Comparison of ENCODE assay signal across 20 cellular contexts in the genomic region with DNA sequence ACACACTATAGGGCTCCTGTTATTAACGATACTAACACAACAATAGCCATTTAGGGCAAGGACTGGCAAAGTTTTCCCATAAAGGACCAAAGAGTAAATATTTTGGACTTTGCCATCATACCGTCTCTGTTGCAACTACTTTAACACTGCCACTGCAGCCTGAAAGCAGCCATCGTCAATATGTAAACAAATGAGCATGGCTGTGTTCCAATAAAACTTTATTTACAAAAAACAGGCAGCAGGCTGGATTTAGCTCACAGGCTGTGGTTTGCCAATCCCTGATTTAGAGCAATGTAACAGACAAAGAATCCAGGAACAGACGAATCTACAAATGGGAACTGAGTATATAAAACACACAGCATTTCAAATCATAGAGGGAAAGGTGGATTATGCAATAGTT.
DNase-seq lines count a peak whose midpoint lies in the region; ATAC-seq, FAIRE-seq and TF ChIP-seq lines count a peak whose summit lies in the region.
"Had no signal": no experiment of that assay in that cellular context is flagged by ENCODE, and none has a peak within 500 bp of the region (broad histone marks: within the 10 kb centered on the region; RNA-seq: fewer than 3 reads in every experiment).

No MANE protein-coding gene starts in this region.

- in situ Hi-C loops in GM12878 (cut with MboI) = no loop called here

- no peaks in the 10 kb centered on the region for H3K9me3 ChIP-seq in GM12878 (replicated peaks; ENCODE audit: control insufficient read depth, insufficient read depth, low read length)
- H3K9me3 ChIP-seq in liver (ENCODE audit: control insufficient read depth in 4 of 4, low read length in 3 of 4) = no peaks in the 10 kb centered on the region
- H3K9me3 ChIP-seq: MG63 had no signal

- no peak for TF ChIP-seq CTCF in GM23338 (conservative IDR thresholded peaks at IDR 0.05; ENCODE audit: low read depth in 2 of 2)
- TF ChIP-seq CTCF in LNCaP clone FGC (IDR thresholded peaks at IDR 0.05; ENCODE audit: control insufficient read depth, extremely low read depth, insufficient read depth) = no peak
- TF ChIP-seq CTCF in GM12878 (IDR thresholded peaks at IDR 0.05 in 2 of 3, conservative IDR thresholded peaks at IDR 0.05 in 1 of 3; ENCODE audit: control insufficient read depth in 2 of 3, extremely low read depth in 1 of 3, insufficient read depth in 1 of 3, low read depth in 3 of 3, low read length in 3 of 3) = no peak
- no peak for TF ChIP-seq CTCF in liver (IDR thresholded peaks at IDR 0.05; ENCODE audit: low read depth, low read length, missing input control)

- H3K4me1 Mint-ChIP-seq in GM23338 = no peaks in the 10 kb centered on the region

- H3K4me3 Mint-ChIP-seq in GM23338 = no peak overlapping the region
- H3K4me3 Mint-ChIP-seq: CD8-positive, alpha-beta T cell had no signal

- no peak for ATAC-seq in GM23338
- no peak for ATAC-seq in GM12878
- ATAC-seq in activated naive CD4-positive, alpha-beta T cell treated with anti-CD3 and anti-CD28 coated beads, Interleukin-2, amount 50 U/mL, for 72 hours = no peak
- ATAC-seq: CD8-positive, alpha-beta T cell; HCT116 had no signal

- WGBS in GM12878 (ENCODE audit: insufficient coverage, insufficient replicate concordance, low lambda C conversion rate, missing lambda C conversion rate) = 48% methylated on average over 4 of the region's 4 CpGs
- WGBS in liver = 36% methylated on average over 4 of the region's 4 CpGs

- FAIRE-seq in GM12878 (lab: Jason Lieb, UNC) (no peak), frontal cortex (lab: Jason Lieb, UNC) (no peak)

- DNase-seq in GM23338 (ENCODE audit: low spot score) (no peak), LNCaP clone FGC (ENCODE audit: low read depth) (peak; percentile 32), GM12878 (ENCODE audit: low read depth, low spot score) (no peak), A172 (ENCODE audit: low spot score) (no peak), frontal cortex (ENCODE audit: low spot score in 2 of 2) (no peak)
- no peak for DNase-seq in activated naive CD4-positive, alpha-beta T cell treated with anti-CD3 and anti-CD28 coated beads, Interleukin-2, amount 50 U/mL, for 72 hours (ENCODE audit: low spot score in 2 of 2)
- no peak for DNase-seq in stimulated activated naive CD4-positive, alpha-beta T cell treated with Interleukin-2 at 50 U/mL for 16 hours (lab: John Stamatoyannopoulos, UW)
- DNase-seq: Calu3; CD8-positive, alpha-beta T cell; MG63; NCI-H1048; NCI-H1436; NCI-H1930; NCI-H345; NCI-H526 treated with DMSO at 0.1 percent for 48 hours; SIG-M5; T-helper 1 cell had no signal

- H3K36me3 Mint-ChIP-seq in GM23338 (ENCODE audit: low read depth) = no peaks in the 10 kb centered on the region
- H3K36me3 Mint-ChIP-seq in activated naive CD4-positive, alpha-beta T cell treated with anti-CD3 and anti-CD28 coated beads, Interleukin-2, amount 50 U/mL, for 72 hours = no peaks in the 10 kb centered on the region
- H3K36me3 Mint-ChIP-seq: CD8-positive, alpha-beta T cell had no signal

- H3K36me3 ChIP-seq in GM23338 (ENCODE audit: insufficient read depth) (no peaks in the 10 kb centered on the region), GM12878 (ENCODE audit: control insufficient read depth in 2 of 2, insufficient read depth in 2 of 2, low read length in 1 of 2) (no peaks in the 10 kb centered on the region), liver (ENCODE audit: control insufficient read depth in 4 of 4, insufficient read depth in 3 of 4, low read depth in 1 of 4, low read length in 3 of 4) (no peaks in the 10 kb centered on the region)

- intact Hi-C loops in GM12878 (cut with micrococcal nuclease; ENCODE audit: unreplicated experiment) = no loop called here

- no peaks in the 10 kb centered on the region for H4K20me1 ChIP-seq in GM23338 (replicated peaks; ENCODE audit: insufficient read depth)
- no peaks in the 10 kb centered on the region for H4K20me1 ChIP-seq in GM12878 (ENCODE audit: control insufficient read depth, insufficient read depth)
- H4K20me1 ChIP-seq: BLaER1 treated with 17β-estradiol and CSF1 and Interleukin-3, amounts not matched to agents 10 nM and 100 nM had no signal

- POLR2A ChIA-PET in GM12878 (lab: Charles Lee) = interaction anchor here (0.5 kb wide), 1 partner anchor 166 kb away, joined by 4 read pairs; no protein-coding TSS in a partner anchor

- no peak for TF ChIP-seq POLR2A in GM12878 (IDR thresholded peaks at IDR 0.05; ENCODE audit: low read depth, low read length)

- H3K9me3 Mint-ChIP-seq in GM23338 = no peaks in the 10 kb centered on the region; the same call in 2 of the 3 replicates
- H3K9me3 Mint-ChIP-seq in activated naive CD4-positive, alpha-beta T cell treated with anti-CD3 and anti-CD28 coated beads, Interleukin-2, amount 50 U/mL, for 72 hours = no peaks in the 10 kb centered on the region
- H3K9me3 Mint-ChIP-seq: CD8-positive, alpha-beta T cell had no signal

- CTCF ChIA-PET in GM12878 (lab: Yijun Ruan, JAX) = interaction anchor here (1.2 kb wide), 1 partner anchor 15 kb away, joined by 3 read pairs; no protein-coding TSS in a partner anchor

- SMC1A ChIA-PET in GM12878 (lab: Charles Lee; ENCODE audit: uncharacterized antibody, unreplicated experiment) = no interaction called here

- peaks cover 2% of the 10 kb centered on the region for H3K27me3 Mint-ChIP-seq in GM23338 (ENCODE audit: insufficient read depth, low read depth, poor library complexity)

- H3K27me3 ChIP-seq in GM23338 (ENCODE audit: insufficient read depth) = no peaks in the 10 kb centered on the region
- H3K27me3 ChIP-seq in GM12878 (replicated peaks in 1 of 2; ENCODE audit: control insufficient read depth in 2 of 2, insufficient read depth in 2 of 2, low read length in 1 of 2) = peaks cover 0 to 2% of the 10 kb centered on the region in 2 experiments; a peak in 1 of 4 replicates
- no peaks in the 10 kb centered on the region for H3K27me3 ChIP-seq in liver (ENCODE audit: control insufficient read depth in 4 of 4, insufficient read depth in 4 of 4, low read length in 3 of 4)
- H3K27me3 ChIP-seq: MG63 had no signal

- RAD21 ChIA-PET in GM12878 (lab: Charles Lee; ENCODE audit: unreplicated experiment) = no interaction called here

- H3K79me2 ChIP-seq in GM23338 (replicated peaks; ENCODE audit: insufficient read depth) (no peaks in the 10 kb centered on the region), GM12878 (ENCODE audit: control insufficient read depth, insufficient read depth, low read length) (no peaks in the 10 kb centered on the region)

- H3K4me2 ChIP-seq in GM23338 (no peak overlapping the region), GM12878 (ENCODE audit: control insufficient read depth, insufficient read depth) (no peak overlapping the region)
- H3K4me2 ChIP-seq: BLaER1 treated with 17β-estradiol and CSF1 and Interleukin-3, amounts not matched to agents 10 nM and 100 nM had no signal

- H3K27ac ChIP-seq in GM23338 (ENCODE audit: low read depth) = no peak overlapping the region
- H3K27ac ChIP-seq in GM12878 (ENCODE audit: control insufficient read depth, insufficient read depth) = no peak overlapping the region
- H3K27ac ChIP-seq in liver (ENCODE audit: low read depth in 1 of 2, low read length in 2 of 2) = no peak overlapping the region
- H3K27ac ChIP-seq: BLaER1 treated with 17β-estradiol and CSF1 and Interleukin-3, amounts not matched to agents 10 nM and 100 nM had no signal

- no peaks in the 10 kb centered on the region for H3K9me2 ChIP-seq in GM23338 (ENCODE audit: insufficient read depth)

- H3K9ac ChIP-seq in GM12878 (ENCODE audit: control insufficient read depth, insufficient read depth, low read length) (no peak overlapping the region), liver (ENCODE audit: low read depth in 1 of 2, low read length in 2 of 2) (no peak overlapping the region)
- H3K9ac ChIP-seq: BLaER1 treated with 17β-estradiol and CSF1 and Interleukin-3, amounts not matched to agents 10 nM and 100 nM had no signal

- TF ChIP-seq EP300 in GM12878 (IDR thresholded peaks at IDR 0.05; ENCODE audit: borderline replicate concordance in 1 of 2, control insufficient read depth in 1 of 2, low read depth in 2 of 2, low read length in 2 of 2) = no peak

- no peak for TF ChIP-seq RAD21 in GM12878 (IDR thresholded peaks at IDR 0.05; ENCODE audit: insufficient read depth, low read depth, low read length)
- peak in 1 of 2 donors; percentile 29 for TF ChIP-seq RAD21 in liver (IDR thresholded peaks at IDR 0.05)

- H3K4me3 ChIP-seq in GM23338 = no peak overlapping the region
- H3K4me3 ChIP-seq in LNCaP clone FGC (ENCODE audit: low read depth, low read length) = no peak overlapping the region
- H3K4me3 ChIP-seq in GM12878 = no peak overlapping the region
- no peak overlapping the region for H3K4me3 ChIP-seq in liver (ENCODE audit: low read depth in 1 of 3, low read length in 3 of 3)
- H3K4me3 ChIP-seq: BLaER1 treated with 17β-estradiol and CSF1 and Interleukin-3, amounts not matched to agents 10 nM and 100 nM; MG63 had no signal

- no peak overlapping the region for H3K27ac Mint-ChIP-seq in GM23338
- H3K27ac Mint-ChIP-seq in activated naive CD4-positive, alpha-beta T cell treated with anti-CD3 and anti-CD28 coated beads, Interleukin-2, amount 50 U/mL, for 72 hours = no peak overlapping the region
- H3K27ac Mint-ChIP-seq: CD8-positive, alpha-beta T cell had no signal

- H2AFZ ChIP-seq in GM23338 (peak overlapping the region; percentile 95; the same call in 1 of the 2 replicates), GM12878 (ENCODE audit: control insufficient read depth, low read depth, low read length) (no peak overlapping the region)

- H3K4me1 ChIP-seq in GM23338 (ENCODE audit: insufficient read depth) (no peaks in the 10 kb centered on the region), GM12878 (ENCODE audit: control insufficient read depth, insufficient read depth, low read length) (no peaks in the 10 kb centered on the region), liver (ENCODE audit: control insufficient read depth in 4 of 4, insufficient read depth in 4 of 4, low read length in 3 of 4) (no peaks in the 10 kb centered on the region)

- no peaks in the 10 kb centered on the region for H3F3A ChIP-seq in GM23338 (replicated peaks; ENCODE audit: low read depth)

- BruUV-seq in GM12878 (replicated peaks; lab: Mats Ljungman, UMichigan) = no TSS peak

TF ChIP-seq in GM23338, 12 proteins besides CTCF, POLR2A, EP300 and RAD21 (continues in another document):
- no peak for TF ChIP-seq STAT1 (IDR thresholded peaks at IDR 0.05; ENCODE audit: unreplicated experiment)

TF ChIP-seq in GM12878, 131 proteins besides CTCF, POLR2A, EP300 and RAD21 (continues in another document):
- no peak for TF ChIP-seq NR2C1 (IDR thresholded peaks at IDR 0.05)

TF ChIP-seq in liver, 16 proteins besides CTCF, POLR2A, EP300 and RAD21 (continues in another document):
- no peak for TF ChIP-seq ATF3 (IDR thresholded peaks at IDR 0.05)
